14 cellular contexts compared by ENCODE assay signal in the genomic region with DNA sequence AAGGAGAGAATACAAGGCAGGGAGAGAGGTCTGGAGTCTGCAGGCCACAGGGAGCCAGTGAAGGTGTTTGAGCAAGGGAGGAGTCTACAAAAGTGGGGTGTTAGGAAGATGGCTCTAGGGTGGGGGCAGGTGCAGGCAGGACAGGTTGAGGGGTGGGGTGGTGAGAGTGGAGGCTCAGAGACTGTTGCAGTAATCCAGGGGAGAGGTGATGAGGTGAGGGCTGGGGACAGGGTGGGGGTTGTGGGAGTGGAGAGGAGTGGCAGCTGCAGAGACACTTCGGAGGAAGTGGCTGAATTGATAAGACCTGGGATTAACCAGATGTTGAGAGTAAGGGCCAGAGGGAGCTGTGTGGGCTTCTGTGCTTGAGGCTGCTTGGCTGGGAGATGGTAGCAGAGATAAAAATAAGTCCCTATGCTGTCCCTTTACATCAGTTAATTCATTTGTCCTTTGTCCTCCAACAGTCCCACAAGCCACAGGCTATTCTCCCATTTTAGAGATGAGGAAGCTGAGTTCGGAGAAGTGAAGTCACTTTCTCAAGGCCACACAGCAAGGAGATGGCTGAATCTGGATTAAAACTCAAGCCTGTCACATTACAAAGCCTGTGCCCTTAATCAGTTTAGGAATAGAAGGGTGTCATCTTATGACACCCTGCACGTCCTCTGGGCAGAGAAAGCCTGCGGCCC. TPM values are rescaled to one million over a fixed set of nuclear protein-coding genes. Genes with fewer than 3 reads are reported as not detected.
DNase-seq lines count a peak whose midpoint lies in the region; ATAC-seq, FAIRE-seq and TF ChIP-seq lines count a peak whose summit lies in the region.
"Had no signal": no experiment of that assay in that cellular context is flagged by ENCODE, and none has a peak within 500 bp of the region (broad histone marks: within the 10 kb centered on the region; RNA-seq: fewer than 3 reads in every experiment).

No MANE protein-coding gene starts in this region.

- H3K36me3 ChIP-seq in Karpas-422 (ENCODE audit: insufficient read depth, low read length): no peaks in the 10 kb centered on the region
- H3K36me3 ChIP-seq in body of pancreas (replicated peaks in 1 of 2; ENCODE audit: insufficient read depth in 1 of 2, low read depth in 2 of 2): no peaks in the 10 kb centered on the region
- H3K36me3 ChIP-seq in mucosa of stomach (ENCODE audit: control insufficient read depth, insufficient read depth, low read length): no peaks in the 10 kb centered on the region
- H3K36me3 ChIP-seq: MG63, upper lobe of right lung had no signal

- H3K27ac ChIP-seq in 22Rv1 (0 out of 2 replicates have a peak overlapping the region, but pooled peaks have one; percentile 12), Karpas-422 (ENCODE audit: low read length) (no peak overlapping the region), body of pancreas (peak overlapping the region; percentile 97 to 100 (median 98))
- H3K27ac ChIP-seq: upper lobe of right lung had no signal

- intact Hi-C loops in body of pancreas (cut with DNase I): no loop called here

- H3K9me3 ChIP-seq in Karpas-422 (ENCODE audit: low read length) (no peaks in the 10 kb centered on the region), body of pancreas (no peaks in the 10 kb centered on the region), mucosa of stomach (ENCODE audit: control insufficient read depth, low read length) (no peaks in the 10 kb centered on the region)
- H3K9me3 ChIP-seq: MG63, upper lobe of right lung had no signal

- H3K27me3 ChIP-seq in Karpas-422 (ENCODE audit: low read length) (no peaks in the 10 kb centered on the region), body of pancreas (no peaks in the 10 kb centered on the region), mucosa of stomach (ENCODE audit: control insufficient read depth, insufficient read depth, low read length) (no peaks in the 10 kb centered on the region)
- H3K27me3 ChIP-seq: MG63, upper lobe of right lung had no signal

- H2AFZ ChIP-seq in Karpas-422 (ENCODE audit: low read length): no peak overlapping the region

- H3K4me2 ChIP-seq in Karpas-422 (ENCODE audit: low read depth, low read length, poor library complexity, severe bottlenecking): peak overlapping the region; percentile 4

- TF ChIP-seq CTCF in 22Rv1 (IDR thresholded peaks at IDR 0.05) (no peak), body of pancreas (IDR thresholded peaks at IDR 0.05) (no peak)

- H3K4me3 ChIP-seq in Karpas-422 (ENCODE audit: low read length) (no peak overlapping the region), body of pancreas (no peak overlapping the region), mucosa of stomach (ENCODE audit: low read length) (no peak overlapping the region)
- H3K4me3 ChIP-seq: MG63, upper lobe of right lung had no signal

- no peaks in the 10 kb centered on the region for H3K79me2 ChIP-seq in Karpas-422 (ENCODE audit: low read length)

- 56 to 59% methylated on average over 4 of the region's 4 CpGs for WGBS in body of pancreas, 2 donors

- peaks cover 18% of the 10 kb centered on the region for H3K4me1 ChIP-seq in Karpas-422 (ENCODE audit: low read length)
- H3K4me1 ChIP-seq in body of pancreas: peaks cover 80% of the 10 kb centered on the region
- H3K4me1 ChIP-seq in mucosa of stomach (ENCODE audit: control insufficient read depth, insufficient read depth, low read length): peaks cover 76% of the 10 kb centered on the region

- no peak for DNase-seq in Karpas-422
- no peak for DNase-seq in body of pancreas
- no peak for DNase-seq in NCI-H2171 treated with DMSO at 0.1 percent for 48 hours (lab: John Stamatoyannopoulos, UW)
- no peak for DNase-seq in GM19239 (ENCODE audit: insufficient read length, low spot score)
- DNase-seq: activated CD4-positive, alpha-beta T cell treated with anti-CD3 and anti-CD28 coated beads, Interleukin-2, amount 50 U/mL, for 4 hours; kidney glomerular epithelial cell; MG63; T-helper 1 cell; upper lobe of right lung had no signal

- no peaks in the 10 kb centered on the region for H3K9me2 ChIP-seq in Karpas-422 (replicated peaks; ENCODE audit: insufficient read depth, low read length)

- no peaks in the 10 kb centered on the region for H4K20me1 ChIP-seq in Karpas-422 (ENCODE audit: insufficient read depth, low read depth, low read length)

- H3K9ac ChIP-seq in Karpas-422 (ENCODE audit: low read length) (no peak overlapping the region), mucosa of stomach (ENCODE audit: low read length) (peak overlapping the region; percentile 82)

- no peak for FAIRE-seq in GM19239 (lab: Jason Lieb, UNC)
- FAIRE-seq: GM12891 had no signal

- ATAC-seq in body of pancreas (no peak), GM18858 (IDR thresholded peaks at IDR 0.05; ENCODE audit: unreplicated experiment) (no peak), HG02588 (IDR thresholded peaks at IDR 0.05; ENCODE audit: unreplicated experiment) (no peak)
- ATAC-seq: upper lobe of right lung had no signal

- TF ChIP-seq POLR2A in body of pancreas (IDR thresholded peaks at IDR 0.05): no peak

RNA-seq across cellular contexts. Expression of gene SYNC, which starts 54.8 kb away (rescaled TPM):
- not detected in 2 replicates for total RNA-seq in Karpas-422 (2014; rRNA removed; shearing (Covaris generic); ENCODE audit: low replicate concordance)
- total RNA-seq in body of pancreas: 1 to 10 TPM; 2.3 to 4.9 TPM

RNA-seq across cellular contexts. Expression of gene YARS1, which starts 59.8 kb away (rescaled TPM):
- total RNA-seq in Karpas-422 (2014; rRNA removed; shearing (Covaris generic); ENCODE audit: low replicate concordance): 118 and 159 TPM in 2 replicates
- 10 to 100 TPM; 40.2 to 76.8 TPM for total RNA-seq in body of pancreas
